Comparison of ENCODE assay signal across 21 cellular contexts in genomic region chr5:1185652-1186350, GRCh38. TPM values are rescaled to one million over a fixed set of nuclear protein-coding genes. Genes with fewer than 3 reads are reported as not detected.
DNase-seq lines count a peak whose midpoint lies in the region; ATAC-seq, FAIRE-seq and TF ChIP-seq lines count a peak whose summit lies in the region.
"Had no signal": no experiment of that assay in that cellular context is flagged by ENCODE, and none has a peak within 500 bp of the region (broad histone marks: within the 10 kb centered on the region; RNA-seq: fewer than 3 reads in every experiment).

No MANE protein-coding gene starts in this region.

- no peak overlapping the region for H3K18ac ChIP-seq in trophoblast cell (ENCODE audit: low read length)

- H3K4me2 ChIP-seq in K562 (ENCODE audit: insufficient read depth, low read length): peak overlapping the region; percentile 61
- no peak overlapping the region for H3K4me2 ChIP-seq in trophoblast cell (ENCODE audit: low read length)

- no peak overlapping the region for H3K27ac Mint-ChIP-seq in activated CD8-positive, alpha-beta memory T cell treated with anti-CD3 and anti-CD28 coated beads, Interleukin-2, amount 10 ng/mL, durations not matched to agents 7 days and 5 days
- no peak overlapping the region for H3K27ac Mint-ChIP-seq in effector memory CD8-positive, alpha-beta T cell
- H3K27ac Mint-ChIP-seq: activated CD4-positive, alpha-beta T cell treated with anti-CD3 and anti-CD28 coated beads for 36 hours; CD4-positive, CD25-positive, alpha-beta regulatory T cell had no signal

- no peak overlapping the region for H2BK12ac ChIP-seq in trophoblast cell (ENCODE audit: low read length)

- no peak overlapping the region for H3K4me3 ChIP-seq in K562
- H3K4me3 ChIP-seq in left lung: no peak overlapping the region
- no peak overlapping the region for H3K4me3 ChIP-seq in transverse colon
- H3K4me3 ChIP-seq in trophoblast cell (ENCODE audit: low read depth, low read length): no peak overlapping the region
- H3K4me3 ChIP-seq: esophagus muscularis mucosa, upper lobe of left lung had no signal

- no peaks in the 10 kb centered on the region for H3K36me3 Mint-ChIP-seq in activated CD8-positive, alpha-beta memory T cell treated with anti-CD3 and anti-CD28 coated beads, Interleukin-2, amount 10 ng/mL, durations not matched to agents 7 days and 5 days
- H3K36me3 Mint-ChIP-seq in effector memory CD8-positive, alpha-beta T cell (ENCODE audit: insufficient read depth): peaks cover 6% of the 10 kb centered on the region
- H3K36me3 Mint-ChIP-seq: CD4-positive, CD25-positive, alpha-beta regulatory T cell had no signal

- DNase-seq in activated CD8-positive, alpha-beta memory T cell treated with anti-CD3 and anti-CD28 coated beads, Interleukin-2, amount 10 ng/mL, durations not matched to agents 7 days and 5 days: peak; percentile 15
- no peak for DNase-seq in activated CD8-positive, alpha-beta memory T cell treated with anti-CD3 and anti-CD28 coated beads for 24 hours
- DNase-seq in K562 (ENCODE audit: extremely low read depth in 1 of 4, low spot score in 3 of 4): peak; percentile 74 to 92 (median 82)
- DNase-seq in left lung: peak; percentile 15 to 67
- peak; percentile 27 for DNase-seq in transverse colon
- no peak for DNase-seq in T1000 (lab: John Stamatoyannopoulos, UW)
- no peak for DNase-seq in trophoblast cell
- no peak for DNase-seq in effector memory CD8-positive, alpha-beta T cell
- DNase-seq: activated CD4-positive, alpha-beta T cell treated with anti-CD3 and anti-CD28 coated beads for 36 hours; activated CD8-positive, alpha-beta memory T cell treated with anti-CD3 and anti-CD28 coated beads, Interleukin-2, amount 50 U/mL, for 48 hours; activated naive CD4-positive, alpha-beta T cell; CD4-positive, CD25-positive, alpha-beta regulatory T cell; Karpas-422; midbrain; NCI-H1417; NCI-H226 had no signal

- TF ChIP-seq RAD21 in K562 (CRISPR knock-in tag; conservative IDR thresholded peaks at IDR 0.05 in 1 of 2, IDR thresholded peaks at IDR 0.05 in 1 of 2): peak; percentile 12 to 33; a peak in 3 of 4 replicates

- CTCF ChIA-PET in activated CD8-positive, alpha-beta memory T cell treated with anti-CD3 and anti-CD28 coated beads, Interleukin-2, amount 10 ng/mL, durations not matched to agents 7 days and 5 days (lab: Charles Lee): no interaction called here
- CTCF ChIA-PET in K562 (lab: Yijun Ruan, JAX; ENCODE audit: low intra/inter-chr PET ratio): no interaction called here

- H3K79me1 ChIP-seq in trophoblast cell (ENCODE audit: low read length): no peaks in the 10 kb centered on the region

- no peaks in the 10 kb centered on the region for H4K20me1 ChIP-seq in K562 (replicated peaks; ENCODE audit: control insufficient read depth, insufficient read depth, low read length)

- no peak for ATAC-seq in activated CD8-positive, alpha-beta memory T cell treated with anti-CD3 and anti-CD28 coated beads, Interleukin-2, amount 10 ng/mL, durations not matched to agents 7 days and 5 days
- ATAC-seq in K562 (peak; percentile 91), left lung (no peak)
- no peak for ATAC-seq in effector memory CD8-positive, alpha-beta T cell (replicated peaks)
- ATAC-seq: activated CD4-positive, alpha-beta T cell treated with anti-CD3 and anti-CD28 coated beads for 36 hours had no signal

- no peak overlapping the region for H3K4me3 Mint-ChIP-seq in activated CD8-positive, alpha-beta memory T cell treated with anti-CD3 and anti-CD28 coated beads, Interleukin-2, amount 10 ng/mL, durations not matched to agents 7 days and 5 days
- no peak overlapping the region for H3K4me3 Mint-ChIP-seq in effector memory CD8-positive, alpha-beta T cell
- H3K4me3 Mint-ChIP-seq: activated CD4-positive, alpha-beta T cell treated with anti-CD3 and anti-CD28 coated beads for 36 hours; CD4-positive, CD25-positive, alpha-beta regulatory T cell had no signal

- no peak overlapping the region for H3K14ac ChIP-seq in trophoblast cell (ENCODE audit: low read length)

- 2% methylated on average over 12 of the region's 12 CpGs for WGBS in K562 (ENCODE audit: insufficient coverage, low coverage, missing lambda C conversion rate)
- 46 to 80% methylated on average over 1 to 12 of the region's 12 CpGs for WGBS in transverse colon (ENCODE audit: low coverage in 1 of 2), 2 donors
- WGBS in trophoblast cell (ENCODE audit: extremely low coverage, insufficient coverage, insufficient read length): no CpG with 5 or more reads among the region's 12 CpGs

- no peak for TF ChIP-seq CTCF in K562 (IDR thresholded peaks at IDR 0.05 in 2 of 3, conservative IDR thresholded peaks at IDR 0.05 in 1 of 3; ENCODE audit: insufficient read depth in 2 of 3, low read depth in 1 of 3, low read length in 3 of 3)
- no peak for TF ChIP-seq CTCF in left lung (IDR thresholded peaks at IDR 0.05)
- no peak for TF ChIP-seq CTCF in transverse colon (IDR thresholded peaks at IDR 0.05)

- H3K4me1 ChIP-seq in K562 (replicated peaks in 1 of 2; ENCODE audit: control insufficient read depth in 2 of 2, insufficient read depth in 2 of 2, low read length in 2 of 2) (peaks cover 65 to 86% of the 10 kb centered on the region in 2 experiments), left lung (no peaks in the 10 kb centered on the region), transverse colon (peaks cover 0 to 31% (median 26%) of the 10 kb centered on the region in 4 donors), trophoblast cell (ENCODE audit: control insufficient read depth in 1 of 2, insufficient read depth in 2 of 2, low read length in 2 of 2) (no peaks in the 10 kb centered on the region)

- H3K79me2 ChIP-seq in K562 (ENCODE audit: control insufficient read depth, insufficient read depth, low read length) (no peaks in the 10 kb centered on the region), trophoblast cell (ENCODE audit: control insufficient read depth, insufficient read depth, low read length, poor library complexity) (no peaks in the 10 kb centered on the region)

- no peaks in the 10 kb centered on the region for H3K36me3 ChIP-seq in K562 (ENCODE audit: control insufficient read depth, insufficient read depth, low read length)
- H3K36me3 ChIP-seq in left lung: no peaks in the 10 kb centered on the region
- H3K36me3 ChIP-seq in transverse colon: no peaks in the 10 kb centered on the region
- H3K36me3 ChIP-seq in trophoblast cell (ENCODE audit: control insufficient read depth in 1 of 2, insufficient read depth in 2 of 2, low read length in 2 of 2): no peaks in the 10 kb centered on the region
- H3K36me3 ChIP-seq: esophagus muscularis mucosa, upper lobe of left lung had no signal

- intact Hi-C loops in K562 (cut with micrococcal nuclease): no loop called here
- intact Hi-C loops in left lung (cut with DNase I): no loop called here
- intact Hi-C loops in transverse colon (cut with DNase I; ENCODE audit: low total_unique reads): no loop called here

- H2BK120ac ChIP-seq in trophoblast cell (ENCODE audit: insufficient read depth, low read length, poor library complexity): no peak overlapping the region

- H2AFZ ChIP-seq in K562 (ENCODE audit: low read depth, low read length) (peak overlapping the region; percentile 33; the same call in 1 of the 2 replicates), trophoblast cell (ENCODE audit: insufficient read depth, low read length, poor library complexity) (no peak overlapping the region)

- POLR2A ChIA-PET in K562 (lab: Yijun Ruan, JAX): interaction anchor here (0.5 to 1.1 kb wide), 6 partner anchors 8 to 437 kb away, joined by 3 to 4 read pairs (median 3); no protein-coding TSS in a partner anchor

- H3K9ac ChIP-seq in K562 (ENCODE audit: insufficient read depth in 1 of 2, low read depth in 2 of 2, low read length in 2 of 2) (peak overlapping the region; percentile 38 to 77), trophoblast cell (ENCODE audit: low read length) (no peak overlapping the region)

- no peak overlapping the region for H2BK5ac ChIP-seq in trophoblast cell (ENCODE audit: low read depth, low read length, poor library complexity)

- no peak overlapping the region for H4K8ac ChIP-seq in trophoblast cell (ENCODE audit: low read depth, low read length)

- H3K9me1 ChIP-seq in K562 (ENCODE audit: control insufficient read depth, insufficient read depth, low read length): no peaks in the 10 kb centered on the region

- H4K12ac ChIP-seq in trophoblast cell (ENCODE audit: low read depth, low read length): no peak overlapping the region

- H3K23ac ChIP-seq in trophoblast cell (ENCODE audit: low read length): no peak overlapping the region

- H3K9me3 Mint-ChIP-seq in activated CD8-positive, alpha-beta memory T cell treated with anti-CD3 and anti-CD28 coated beads, Interleukin-2, amount 10 ng/mL, durations not matched to agents 7 days and 5 days (ENCODE audit: low read depth): no peaks in the 10 kb centered on the region
- H3K9me3 Mint-ChIP-seq in effector memory CD8-positive, alpha-beta T cell: no peaks in the 10 kb centered on the region
- H3K9me3 Mint-ChIP-seq: CD4-positive, CD25-positive, alpha-beta regulatory T cell had no signal

- FAIRE-seq in K562 (lab: Jason Lieb, UNC): peak; percentile 98

- no peak for TF ChIP-seq POLR2A in K562 (conservative IDR thresholded peaks at IDR 0.05)
- TF ChIP-seq POLR2A in transverse colon (IDR thresholded peaks at IDR 0.05): no peak

- BruUV-seq in K562 (replicated peaks; lab: Mats Ljungman, UMichigan): no TSS peak

- in situ Hi-C loops in K562 (cut with MboI): no loop called here
- in situ Hi-C loops in transverse colon (cut with MboI; ENCODE audit: low pct_ligation_motif_present in 1 of 4, low pct_unique_long_range_greater_than_20kb in 1 of 4, low sequenced_read_pairs in 3 of 4): loop anchor here in 1 of 4 donors (25.0 kb wide), 1 partner anchor 452 kb away; no protein-coding TSS in a partner anchor

- H3K27me3 ChIP-seq in K562 (ENCODE audit: control insufficient read depth in 2 of 2, insufficient read depth in 2 of 2, low read length in 2 of 2) (no peaks in the 10 kb centered on the region), left lung (peaks cover 0 to 54% of the 10 kb centered on the region in 2 donors), transverse colon (peaks cover 30% of the 10 kb centered on the region), trophoblast cell (ENCODE audit: insufficient read depth, low read length) (no peaks in the 10 kb centered on the region)
- H3K27me3 ChIP-seq: upper lobe of left lung had no signal

- H3K4ac ChIP-seq in trophoblast cell (ENCODE audit: low read depth, low read length): no peak overlapping the region

- peak overlapping the region; percentile 59 for H3K27ac ChIP-seq in K562 (ENCODE audit: extremely low read depth, low read depth, low read length)
- H3K27ac ChIP-seq in left lung: no peak overlapping the region
- no peak overlapping the region for H3K27ac ChIP-seq in transverse colon
- H3K27ac ChIP-seq in trophoblast cell (ENCODE audit: low read depth, low read length): no peak overlapping the region
- H3K27ac ChIP-seq: esophagus muscularis mucosa, upper lobe of left lung had no signal

- H4K91ac ChIP-seq in trophoblast cell (ENCODE audit: low read depth, low read length): no peak overlapping the region

- peak; percentile 96 for TF ChIP-seq EP300 in K562 (IDR thresholded peaks at IDR 0.05; ENCODE audit: low read length)
- no peak for TF ChIP-seq EP300 in transverse colon (IDR thresholded peaks at IDR 0.05; ENCODE audit: low read depth)

- no peak overlapping the region for H2AK5ac ChIP-seq in trophoblast cell (ENCODE audit: low read length)

- no peaks in the 10 kb centered on the region for H3K9me3 ChIP-seq in K562 (replicated peaks; ENCODE audit: control insufficient read depth, insufficient read depth, low read depth, low read length)
- no peaks in the 10 kb centered on the region for H3K9me3 ChIP-seq in left lung
- H3K9me3 ChIP-seq in transverse colon: no peaks in the 10 kb centered on the region
- H3K9me3 ChIP-seq in trophoblast cell (ENCODE audit: insufficient read depth, low read depth, low read length): no peaks in the 10 kb centered on the region
- H3K9me3 ChIP-seq: esophagus muscularis mucosa, upper lobe of left lung had no signal

- peaks cover 20% of the 10 kb centered on the region for H3K27me3 Mint-ChIP-seq in activated CD8-positive, alpha-beta memory T cell treated with anti-CD3 and anti-CD28 coated beads, Interleukin-2, amount 10 ng/mL, durations not matched to agents 7 days and 5 days
- peaks cover 36 to 60% of the 10 kb centered on the region in 2 donors for H3K27me3 Mint-ChIP-seq in effector memory CD8-positive, alpha-beta T cell

- H3K4me1 Mint-ChIP-seq in activated CD8-positive, alpha-beta memory T cell treated with anti-CD3 and anti-CD28 coated beads, Interleukin-2, amount 10 ng/mL, durations not matched to agents 7 days and 5 days: no peaks in the 10 kb centered on the region
- H3K4me1 Mint-ChIP-seq in effector memory CD8-positive, alpha-beta T cell (ENCODE audit: low read depth in 2 of 2): no peaks in the 10 kb centered on the region
- H3K4me1 Mint-ChIP-seq: activated CD4-positive, alpha-beta T cell treated with anti-CD3 and anti-CD28 coated beads for 36 hours; CD4-positive, CD25-positive, alpha-beta regulatory T cell had no signal

RNA-seq across cellular contexts. Expression of gene SLC6A19, which starts 15.6 kb away (rescaled TPM):
- total RNA-seq in activated CD8-positive, alpha-beta memory T cell treated with anti-CD3 and anti-CD28 coated beads, Interleukin-2, amount 10 ng/mL, durations not matched to agents 7 days and 5 days: not detected
- 1.7 and 3.2 TPM in 2 replicates for total RNA-seq in K562 (2011; cell fraction: chromatin; rRNA removed; ENCODE audit: low replicate concordance)
- 2.1 and 2.2 TPM in 2 replicates for total RNA-seq in K562 (2011; cell fraction: nucleolus; rRNA removed)
- 1.5 and 1.6 TPM in 2 replicates for total RNA-seq in K562 (2011; cell fraction: nucleoplasm; rRNA removed)
- 0.59 and 1.3 TPM in 2 replicates for total RNA-seq in K562 (2014; rRNA removed)
- 0.26 and 0.47 TPM in 2 replicates for total RNA-seq in K562 (2014; rRNA removed; fragmentation: Illumina TruSeq; extraction: Trizol)
- 0.43 and 0.49 TPM in 2 replicates for total RNA-seq in K562 (2015; rRNA removed; fragmentation: Illumina TruSeq; extraction: Trizol)
- total RNA-seq in K562 (2021): 1.3 and 1.6 TPM in 2 replicates
- polyA plus RNA-seq in K562 (2011; rRNA removed): 0.26 and 0.65 TPM in 2 replicates
- polyA plus RNA-seq in K562 (2011; cell fraction: cytosol; rRNA removed): 0.27 and 1.1 TPM in 2 replicates
- 1.4 and 5.0 TPM in 2 replicates for polyA plus RNA-seq in K562 (2011; cell fraction: nucleus; rRNA removed)
- polyA plus RNA-seq in K562 (2012): 4.1 and 5.2 TPM in 2 replicates
- polyA plus RNA-seq in K562 (2014; fragmentation: Illumina TruSeq; extraction: Trizol): 0.74 and 1.1 TPM in 2 replicates
- polyA plus RNA-seq in K562 (2014; fragmentation: Nextera tagmentation; extraction: Ambion mirVana): under 1 TPM; 0.03 to 0.04 TPM
- polyA plus RNA-seq in K562 (2014; rRNA removed): 1.0 and 1.1 TPM in 2 replicates
- 0.21 and 1.3 TPM in 2 replicates for polyA minus RNA-seq in K562 (2011; rRNA and poly(A)+ RNA removed)
- 0.27 and 0.95 TPM in 2 replicates for polyA minus RNA-seq in K562 (2011; cell fraction: cytosol; rRNA and poly(A)+ RNA removed)
- 0.22 and 0.67 TPM in 2 replicates for polyA minus RNA-seq in K562 (2011; cell fraction: nucleus; rRNA and poly(A)+ RNA removed)
- total RNA-seq in left lung: not detected
- total RNA-seq in transverse colon: 100 to 1,000 TPM in 1 of 4 donors, 10 to 100 TPM in 1, 1 to 10 TPM in 1, not detected in 1; 2.5 to 106 (median 69.5) TPM
- 0.19 and 0.21 TPM in 2 replicates for polyA plus RNA-seq in trophoblast cell (2013)
- total RNA-seq: A673; activated CD4-positive, alpha-beta T cell treated with anti-CD3 and anti-CD28 coated beads for 36 hours; CD4-positive, CD25-positive, alpha-beta regulatory T cell; dermis microvascular lymphatic vessel endothelial cell; esophagus muscularis mucosa; osteoblast had no signal
- polyA plus RNA-seq: CD4-positive, CD25-positive, alpha-beta regulatory T cell had no signal

RNA-seq across cellular contexts. Expression of gene SLC6A18, which starts 39.4 kb away (rescaled TPM):
- total RNA-seq in activated CD8-positive, alpha-beta memory T cell treated with anti-CD3 and anti-CD28 coated beads, Interleukin-2, amount 10 ng/mL, durations not matched to agents 7 days and 5 days: not detected
- total RNA-seq in K562 (2011; cell fraction: chromatin; rRNA removed; ENCODE audit: low replicate concordance): not detected in 2 replicates
- not detected in 2 replicates for total RNA-seq in K562 (2011; cell fraction: nucleolus; rRNA removed)
- total RNA-seq in K562 (2011; cell fraction: nucleoplasm; rRNA removed): not detected in 2 replicates
- total RNA-seq in K562 (2014; rRNA removed) (not detected in 2 replicates), K562 (2014; rRNA removed; fragmentation: Illumina TruSeq; extraction: Trizol) (not detected in 2 replicates), K562 (2015; rRNA removed; fragmentation: Illumina TruSeq; extraction: Trizol) (not detected in 2 replicates), K562 (2021) (not detected in 2 replicates), left lung (not detected), transverse colon (not detected)
- polyA plus RNA-seq in K562 (2011; rRNA removed) (not detected in 2 replicates), K562 (2014; fragmentation: Illumina TruSeq; extraction: Trizol) (not detected in 2 replicates), K562 (2014; fragmentation: Nextera tagmentation; extraction: Ambion mirVana) (not detected), K562 (2014; rRNA removed) (not detected in 2 replicates)
- not detected in 2 replicates for polyA plus RNA-seq in K562 (2011; cell fraction: cytosol; rRNA removed)
- not detected in 2 replicates for polyA plus RNA-seq in K562 (2011; cell fraction: nucleus; rRNA removed)
- polyA plus RNA-seq in K562 (2012): not detected in 2 replicates
- polyA minus RNA-seq in K562 (2011; rRNA and poly(A)+ RNA removed): not detected in 2 replicates
- polyA minus RNA-seq in K562 (2011; cell fraction: cytosol; rRNA and poly(A)+ RNA removed): not detected in 2 replicates
- not detected in 2 replicates for polyA minus RNA-seq in K562 (2011; cell fraction: nucleus; rRNA and poly(A)+ RNA removed)
- not detected in 2 replicates for polyA plus RNA-seq in trophoblast cell (2013)
- total RNA-seq: A673; activated CD4-positive, alpha-beta T cell treated with anti-CD3 and anti-CD28 coated beads for 36 hours; CD4-positive, CD25-positive, alpha-beta regulatory T cell; dermis microvascular lymphatic vessel endothelial cell; esophagus muscularis mucosa; osteoblast; upper lobe of left lung had no signal
- polyA plus RNA-seq: CD4-positive, CD25-positive, alpha-beta regulatory T cell had no signal

Comparison
In these comparisons a context has a peak if more than half of its experiments do, and no peak if none do; other contexts are left out.
1. DNase-seq: peak in activated CD8-positive, alpha-beta memory T cell treated with anti-CD3 and anti-CD28 coated beads, Interleukin-2, amount 10 ng/mL, durations not matched to agents 7 days and 5 days (single experiment), K562 (4 of 4), left lung (2 of 2) and transverse colon (single experiment); none in activated CD8-positive, alpha-beta memory T cell treated with anti-CD3 and anti-CD28 coated beads for 24 hours (single experiment), T1000 (single experiment), trophoblast cell (0 of 2) and effector memory CD8-positive, alpha-beta T cell (0 of 3).